ENCODE assay signal across 8 cellular contexts in genomic region chr14:32252030-32252670, GRCh38. TPM values are rescaled to one million over a fixed set of nuclear protein-coding genes. Genes with fewer than 3 reads are reported as not detected.
DNase-seq lines count a peak whose midpoint lies in the region; ATAC-seq, FAIRE-seq and TF ChIP-seq lines count a peak whose summit lies in the region.

No MANE protein-coding gene starts in this region.

- DNase-seq in AG04450 (ENCODE audit: low read depth, low spot score), result peak; percentile 45
- peak; percentile 29 for DNase-seq in GM18507 (ENCODE audit: extremely low spot score, insufficient read length, low read depth)
- DNase-seq in NCI-H1930 (lab: John Stamatoyannopoulos, UW), result peak; percentile 46 to 58
- peak in 2 of 3 donors; percentile 14 to 28 for DNase-seq in T-helper 17 cell
- DNase-seq in bronchial epithelial cell (ENCODE audit: low read depth), result peak; percentile 68
- peak; percentile 72 for DNase-seq in islet precursor cell
- peak in 3 of 4 experiments; percentile 6 to 26 (median 6) for DNase-seq in stimulated activated CD4-positive, alpha-beta T cell treated with anti-CD3 and anti-CD28 coated beads, Interleukin-1b, Interleukin-23, amount 100 ng/mL, for 24 hours (ENCODE audit: low read depth in 4 of 4, low spot score in 1 of 4)

- no peaks in the 10 kb centered on the region for H3K9me3 ChIP-seq in AG04450 (ENCODE audit: control insufficient read depth, insufficient read depth, low read length)
- H3K9me3 ChIP-seq in T-helper 17 cell (ENCODE audit: control insufficient read depth, low read length, poor library complexity, severe bottlenecking), result no peaks in the 10 kb centered on the region

- FAIRE-seq in GM18507 (lab: Jason Lieb, UNC), result peak; percentile 84
- FAIRE-seq in bronchial epithelial cell (lab: Jason Lieb, UNC), result no peak

- H3K4me3 ChIP-seq in AG04450 (ENCODE audit: low read depth, low read length) (no peak overlapping the region), bronchial epithelial cell (ENCODE audit: low read depth, low read length) (no peak overlapping the region)

- no peaks in the 10 kb centered on the region for H3K36me3 ChIP-seq in bronchial epithelial cell (ENCODE audit: control insufficient read depth, insufficient read depth, low read length)

- H3K27ac ChIP-seq in AG04450 (ENCODE audit: low read depth, low read length), result no peak overlapping the region

- H3K4me3 Mint-ChIP-seq in T-helper 17 cell, result no peak overlapping the region

- POLR2A ChIA-PET in AG04450 (lab: Yijun Ruan, JAX), result no interaction called here

- H3K4me1 Mint-ChIP-seq in T-helper 17 cell, result no peaks in the 10 kb centered on the region

- no peak overlapping the region for H3K27ac Mint-ChIP-seq in T-helper 17 cell

- CTCF ChIA-PET in AG04450 (lab: Charles Lee), result interaction anchor here (0.5 to 5.4 kb wide), 26 partner anchors 10 to 813 kb away, joined by 3 to 93 read pairs (median 4); partner anchors contain the start of gene DTD2

- peak; percentile 77 for ATAC-seq in HG03039 (IDR thresholded peaks at IDR 0.05; ENCODE audit: unreplicated experiment)
- ATAC-seq in T-helper 17 cell, result peak; percentile 91

- H3K27me3 ChIP-seq in AG04450 (ENCODE audit: control insufficient read depth, insufficient read depth, low read length) (peaks cover 2% of the 10 kb centered on the region), bronchial epithelial cell (ENCODE audit: control insufficient read depth, insufficient read depth, low read length) (no peaks in the 10 kb centered on the region)

- peaks cover 10% of the 10 kb centered on the region for H3K27me3 Mint-ChIP-seq in T-helper 17 cell

- no peaks in the 10 kb centered on the region for H3K36me3 Mint-ChIP-seq in T-helper 17 cell (ENCODE audit: low read depth)

- TF ChIP-seq CTCF in AG04450 (IDR thresholded peaks at IDR 0.05; ENCODE audit: low read depth, low read length), result peak; percentile 94
- TF ChIP-seq CTCF in bronchial epithelial cell (IDR thresholded peaks at IDR 0.05; ENCODE audit: insufficient read depth, low read length, severe bottlenecking), result peak; percentile 78

RNA-seq across cellular contexts. Expression of gene RNU6-8, which starts 49.1 kb away (rescaled TPM):
- polyA plus RNA-seq in AG04450 (2011; rRNA removed), result not detected in 2 replicates
- polyA minus RNA-seq in AG04450 (2011; rRNA and poly(A)+ RNA removed), result not detected in 2 replicates
- total RNA-seq in T-helper 17 cell (not detected), bronchial epithelial cell (not detected in 2 replicates)

RNA-seq across cellular contexts. Expression of gene RNU6-7, which starts 50.3 kb away (rescaled TPM):
- polyA plus RNA-seq in AG04450 (2011; rRNA removed), result not detected in 2 replicates
- polyA minus RNA-seq in AG04450 (2011; rRNA and poly(A)+ RNA removed), result not detected in 2 replicates
- total RNA-seq in T-helper 17 cell (not detected), bronchial epithelial cell (not detected in 2 replicates)

Comparison
In these comparisons a context has a peak if more than half of its experiments do, and no peak if none do; other contexts are left out.
1. DNase-seq: peak in every context shown above with its lines; median percentile 72 in islet precursor cell; 68 in bronchial epithelial cell; 52 in NCI-H1930; 45 in AG04450; 29 in GM18507; 21 in T-helper 17 cell; 6 in stimulated activated CD4-positive, alpha-beta T cell treated with anti-CD3 and anti-CD28 coated beads, Interleukin-1b, Interleukin-23, amount 100 ng/mL, for 24 hours.